Comparison of ENCODE assay signal across 1 cellular context in genomic region chr17:65205655-65206054, GRCh38.
A peak's percentile ranks its signal among the peaks of the same experiment; 100 is the strongest.
TF ChIP-seq lines count a peak whose summit lies in the region.

No MANE protein-coding gene starts in this region.

TF ChIP-seq in HEK293, 187 proteins besides CTCF, POLR2A, EP300 and RAD21 (continued from another document):
- TF ChIP-seq ATF2 (tag by site-specific recombination; IDR thresholded peaks at IDR 0.05; ENCODE audit: low read depth): 0 out of 2 replicates have a peak, but pooled peaks have one; percentile 20
- 0 out of 2 replicates have a peak, but pooled peaks have one; percentile 8 for TF ChIP-seq ZNF776 (tag by site-specific recombination; IDR thresholded peaks at IDR 0.05; ENCODE audit: borderline replicate concordance)
